Comparison of ENCODE assay signal across 12 cellular contexts in genomic region chr7:50821457-50821977, GRCh38. TPM values are rescaled to one million over a fixed set of nuclear protein-coding genes. Genes with fewer than 3 reads are reported as not detected.
DNase-seq lines count a peak whose midpoint lies in the region; ATAC-seq, FAIRE-seq and TF ChIP-seq lines count a peak whose summit lies in the region.
"Had no signal": no experiment of that assay in that cellular context is flagged by ENCODE, and none has a peak within 500 bp of the region (broad histone marks: within the 10 kb centered on the region; RNA-seq: fewer than 3 reads in every experiment).

No MANE protein-coding gene starts in this region.

- ATAC-seq in pancreas = peak; percentile 41 to 76 (median 68)
- ATAC-seq in GM18873 (IDR thresholded peaks at IDR 0.05; ENCODE audit: low FRiP score, unreplicated experiment) = no peak
- ATAC-seq in GM19452 (IDR thresholded peaks at IDR 0.05; ENCODE audit: unreplicated experiment) = no peak
- ATAC-seq: CD8-positive, alpha-beta T cell; WTC11 had no signal

- no peak overlapping the region for H3K4me3 ChIP-seq in brain microvascular endothelial cell (ENCODE audit: low read depth, low read length)
- no peak overlapping the region for H3K4me3 ChIP-seq in pancreas

- FAIRE-seq in pancreas (lab: Jason Lieb, UNC) = no peak

- peak overlapping the region; percentile 80 for H3K27ac ChIP-seq in brain microvascular endothelial cell
- peak overlapping the region in 2 of 4 donors; percentile 42 to 75 for H3K27ac ChIP-seq in pancreas

- DNase-seq in Daoy (ENCODE audit: low read depth) = peak; percentile 75
- DNase-seq in NCI-H146 (lab: John Stamatoyannopoulos, UW) = peak; percentile 43
- peak; percentile 79 for DNase-seq in brain microvascular endothelial cell
- DNase-seq in pancreas = peak in 1 of 6 donors; percentile 12
- DNase-seq in GM19240 (ENCODE audit: insufficient read length, low spot score) = no peak
- DNase-seq: CD8-positive, alpha-beta T cell; HFFc6; KG1; retina had no signal

- H3K27me3 ChIP-seq in brain microvascular endothelial cell (replicated peaks) = no peaks in the 10 kb centered on the region
- H3K27me3 ChIP-seq in pancreas = no peaks in the 10 kb centered on the region

- TF ChIP-seq CTCF in brain microvascular endothelial cell (IDR thresholded peaks at IDR 0.05; ENCODE audit: low read depth, low read length, missing control alignments) = no peak
- no peak for TF ChIP-seq CTCF in pancreas (IDR thresholded peaks at IDR 0.05)

- in situ Hi-C loops in brain microvascular endothelial cell (cut with HindIII; ENCODE audit: low pct_ligation_motif_present, low sequenced_read_pairs) = no loop called here

- intact Hi-C loops in pancreas (cut with DNase I) = no loop called here

- H3K36me3 ChIP-seq in brain microvascular endothelial cell (replicated peaks) (no peaks in the 10 kb centered on the region), pancreas (no peaks in the 10 kb centered on the region)

- peaks cover 5 to 20% (median 16%) of the 10 kb centered on the region in 3 donors for H3K4me1 ChIP-seq in pancreas

- WGBS in pancreas, 2 donors = 39 to 50% methylated on average over 11 of the region's 11 CpGs

- H3K9me3 ChIP-seq in pancreas = no peaks in the 10 kb centered on the region

RNA-seq across cellular contexts. Expression of gene GRB10, which starts 38.8 kb away (rescaled TPM):
- total RNA-seq in Daoy (2014; rRNA removed; shearing (Covaris generic)) = 66.3 and 78.2 TPM in 2 replicates
- 100 to 1,000 TPM in 5 of 6 donors, 10 to 100 TPM in 1; 96.5 to 199 (median 155) TPM for total RNA-seq in pancreas
- polyA plus RNA-seq in pancreas = 10 to 100 TPM; 69.9 to 94.9 TPM

Comparison
In these comparisons a context has a peak if more than half of its experiments do, and no peak if none do; other contexts are left out.
1. ATAC-seq: peak in pancreas (4 of 4); none in GM18873 (single experiment) and GM19452 (single experiment).